ENCODE assay signal across 1 cellular context in the genomic region with DNA sequence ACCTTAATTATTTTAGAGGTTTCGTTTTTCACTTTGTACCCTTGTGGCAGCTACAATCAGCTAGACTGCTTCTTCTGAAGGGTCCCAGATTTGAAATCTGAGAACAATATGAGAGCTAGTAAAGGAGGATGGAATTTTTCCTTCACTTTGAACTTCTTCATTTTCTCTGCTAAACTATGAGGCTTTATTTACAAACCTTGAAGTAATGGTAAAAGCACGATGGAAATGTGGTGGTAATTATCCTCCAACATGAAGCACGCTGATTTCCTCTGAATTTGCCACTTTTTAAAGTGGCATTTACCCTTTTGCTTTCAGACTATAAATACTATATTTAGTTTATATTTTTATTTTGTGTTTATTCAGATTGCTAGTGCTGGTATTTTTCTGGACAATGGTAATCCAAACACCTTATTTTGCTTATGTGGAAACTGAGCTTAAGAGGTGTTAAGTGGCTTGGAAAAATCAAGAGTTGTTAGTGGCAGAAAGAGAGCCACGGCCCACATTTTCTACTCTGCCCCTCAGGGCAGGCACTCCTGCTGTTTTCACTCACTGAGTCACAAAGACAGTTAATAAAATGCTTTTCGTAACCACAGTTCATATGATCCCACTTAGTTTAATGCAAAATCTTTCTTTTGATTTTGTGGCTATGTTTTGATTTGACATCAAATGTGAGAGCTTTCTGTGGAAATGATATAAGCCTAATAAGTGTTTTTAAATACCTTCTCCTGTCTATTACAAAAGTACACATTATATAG.
TF ChIP-seq lines count a peak whose summit lies in the region.

No MANE protein-coding gene starts in this region.

TF ChIP-seq in HepG2, 621 proteins besides CTCF, POLR2A, EP300 and RAD21:
- TF ChIP-seq CREM (IDR thresholded peaks at IDR 0.05) (no peak), CREM (CRISPR knock-in tag; IDR thresholded peaks at IDR 0.05) (no peak), SOX13 (IDR thresholded peaks at IDR 0.05) (no peak), SOX13 (CRISPR knock-in tag; conservative IDR thresholded peaks at IDR 0.05 in 1 of 2, IDR thresholded peaks at IDR 0.05 in 1 of 2) (0 out of 4 replicates have a peak, but pooled peaks of 1 of the 2 experiments have one; percentile 11)
